8 cellular contexts compared by ENCODE assay signal in genomic region chr15:63402498-63403253, GRCh38. TPM values are rescaled to one million over a fixed set of nuclear protein-coding genes. Genes with fewer than 3 reads are reported as not detected.
A peak's percentile ranks its signal among the peaks of the same experiment; 100 is the strongest.
DNase-seq lines count a peak whose midpoint lies in the region; ATAC-seq and TF ChIP-seq lines count a peak whose summit lies in the region.

No MANE protein-coding gene starts in this region.

- no peak overlapping the region for H3K27ac ChIP-seq in right atrium auricular region
- peak overlapping the region in 4 of 8 donors; percentile 3 to 82 (median 70) for H3K27ac ChIP-seq in spleen

- ATAC-seq in activated T-helper 17 cell treated with anti-CD3 and anti-CD28 coated beads, Interleukin-2, amount 50 U/mL, for 72 hours (replicated peaks) = peak; percentile 31

- H3K36me3 ChIP-seq in right atrium auricular region (no peaks in the 10 kb centered on the region), spleen (no peaks in the 10 kb centered on the region)

- H3K27me3 ChIP-seq in right atrium auricular region (no peaks in the 10 kb centered on the region), spleen (replicated peaks in 1 of 7) (no peaks in the 10 kb centered on the region)

- TF ChIP-seq POLR2A in NB4 (IDR thresholded peaks at IDR 0.05; ENCODE audit: extremely low read depth, insufficient read length) = no peak
- TF ChIP-seq POLR2A in spleen (IDR thresholded peaks at IDR 0.05) = no peak

- POLR2A ChIA-PET in activated CD4-positive, alpha-beta memory T cell treated with anti-CD3 and anti-CD28 coated beads, Interleukin-2, amount 10 ng/mL, durations not matched to agents 7 days and 5 days (lab: Charles Lee) = no interaction called here

- intact Hi-C loops in spleen (cut with DNase I; ENCODE audit: low total_unique reads) = loop anchor here (5.0 to 10.0 kb wide), 2 partner anchors 115 to 238 kb away; no protein-coding TSS in a partner anchor

- no peaks in the 10 kb centered on the region for H3K9me3 ChIP-seq in right atrium auricular region
- H3K9me3 ChIP-seq in spleen = no peaks in the 10 kb centered on the region

- WGBS in spleen, 5 donors = 56 to 74% (median 67%) methylated on average over 7 of the region's 7 CpGs

- no peaks in the 10 kb centered on the region for H3K36me3 Mint-ChIP-seq in activated T-helper 17 cell treated with anti-CD3 and anti-CD28 coated beads, Interleukin-2, amount 50 U/mL, for 72 hours (ENCODE audit: low read depth)
- H3K36me3 Mint-ChIP-seq in activated CD4-positive, alpha-beta memory T cell treated with anti-CD3 and anti-CD28 coated beads, Interleukin-2, amount 10 ng/mL, durations not matched to agents 7 days and 5 days (ENCODE audit: low read depth) = no peaks in the 10 kb centered on the region
- H3K36me3 Mint-ChIP-seq in glutamatergic neuron (ENCODE audit: unreplicated experiment) = no peaks in the 10 kb centered on the region

- no peaks in the 10 kb centered on the region for H3K9me3 Mint-ChIP-seq in activated T-helper 17 cell treated with anti-CD3 and anti-CD28 coated beads, Interleukin-2, amount 50 U/mL, for 72 hours
- H3K9me3 Mint-ChIP-seq in activated CD4-positive, alpha-beta memory T cell treated with anti-CD3 and anti-CD28 coated beads, Interleukin-2, amount 10 ng/mL, durations not matched to agents 7 days and 5 days = no peaks in the 10 kb centered on the region
- H3K9me3 Mint-ChIP-seq in glutamatergic neuron (ENCODE audit: unreplicated experiment) = peaks cover 3% of the 10 kb centered on the region

- H3K4me3 ChIP-seq in NB4 (ENCODE audit: low read depth, low read length) (no peak overlapping the region), right atrium auricular region (no peak overlapping the region), spleen (no peak overlapping the region)

- no peaks in the 10 kb centered on the region for H3K4me1 ChIP-seq in right atrium auricular region
- peaks cover 0 to 42% (median 8%) of the 10 kb centered on the region in 6 donors for H3K4me1 ChIP-seq in spleen

- TF ChIP-seq CTCF in NB4 (IDR thresholded peaks at IDR 0.05; ENCODE audit: low read depth, low read length) = peak; percentile 51
- TF ChIP-seq CTCF in right atrium auricular region (IDR thresholded peaks at IDR 0.05) = peak; percentile 52 to 80
- TF ChIP-seq CTCF in spleen (IDR thresholded peaks at IDR 0.05 in 8 of 11, conservative IDR thresholded peaks at IDR 0.05 in 3 of 11) = peak in 10 of 11 experiments; percentile 13 to 66 (median 60)
- TF ChIP-seq CTCF in glutamatergic neuron (IDR thresholded peaks at IDR 0.05; ENCODE audit: partially characterized antibody, unreplicated experiment) = no peak

- DNase-seq in NCI-H2107 treated with DMSO at 0.1 percent for 48 hours (lab: John Stamatoyannopoulos, UW; ENCODE audit: unreplicated experiment) = peak; percentile 27
- DNase-seq in NCI-H2107 (lab: John Stamatoyannopoulos, UW) = no peak
- DNase-seq in NB4 (ENCODE audit: low read depth) = peak; percentile 53
- no peak for DNase-seq in right atrium auricular region (ENCODE audit: low spot score)
- DNase-seq in spleen = no peak
- DNase-seq in activated CD4-positive, alpha-beta memory T cell treated with anti-CD3 and anti-CD28 coated beads, Interleukin-2, amount 10 ng/mL, durations not matched to agents 7 days and 5 days = no peak
- DNase-seq in glutamatergic neuron = no peak

- H3K4me1 Mint-ChIP-seq in activated T-helper 17 cell treated with anti-CD3 and anti-CD28 coated beads, Interleukin-2, amount 50 U/mL, for 72 hours = peaks cover 5% of the 10 kb centered on the region
- H3K4me1 Mint-ChIP-seq in activated CD4-positive, alpha-beta memory T cell treated with anti-CD3 and anti-CD28 coated beads, Interleukin-2, amount 10 ng/mL, durations not matched to agents 7 days and 5 days = peaks cover 17% of the 10 kb centered on the region
- peaks cover 19% of the 10 kb centered on the region for H3K4me1 Mint-ChIP-seq in glutamatergic neuron (ENCODE audit: low read depth, unreplicated experiment)

- peaks cover 6% of the 10 kb centered on the region for H3K27me3 Mint-ChIP-seq in activated T-helper 17 cell treated with anti-CD3 and anti-CD28 coated beads, Interleukin-2, amount 50 U/mL, for 72 hours
- H3K27me3 Mint-ChIP-seq in activated CD4-positive, alpha-beta memory T cell treated with anti-CD3 and anti-CD28 coated beads, Interleukin-2, amount 10 ng/mL, durations not matched to agents 7 days and 5 days = peaks cover 2% of the 10 kb centered on the region
- peaks cover 4% of the 10 kb centered on the region for H3K27me3 Mint-ChIP-seq in glutamatergic neuron (ENCODE audit: unreplicated experiment)

- CTCF ChIA-PET in activated CD4-positive, alpha-beta memory T cell treated with anti-CD3 and anti-CD28 coated beads, Interleukin-2, amount 10 ng/mL, durations not matched to agents 7 days and 5 days (lab: Charles Lee) = interaction anchor here (0.5 to 4.1 kb wide), 8 partner anchors 12 to 354 kb away, joined by 3 to 31 read pairs (median 3); no protein-coding TSS in a partner anchor

- H3K27ac Mint-ChIP-seq in activated T-helper 17 cell treated with anti-CD3 and anti-CD28 coated beads, Interleukin-2, amount 50 U/mL, for 72 hours = no peak overlapping the region
- no peak overlapping the region for H3K27ac Mint-ChIP-seq in activated CD4-positive, alpha-beta memory T cell treated with anti-CD3 and anti-CD28 coated beads, Interleukin-2, amount 10 ng/mL, durations not matched to agents 7 days and 5 days
- no peak overlapping the region for H3K27ac Mint-ChIP-seq in glutamatergic neuron (ENCODE audit: unreplicated experiment)

- H3K4me3 Mint-ChIP-seq in activated T-helper 17 cell treated with anti-CD3 and anti-CD28 coated beads, Interleukin-2, amount 50 U/mL, for 72 hours = no peak overlapping the region
- no peak overlapping the region for H3K4me3 Mint-ChIP-seq in activated CD4-positive, alpha-beta memory T cell treated with anti-CD3 and anti-CD28 coated beads, Interleukin-2, amount 10 ng/mL, durations not matched to agents 7 days and 5 days
- H3K4me3 Mint-ChIP-seq in glutamatergic neuron (ENCODE audit: unreplicated experiment) = no peak overlapping the region

RNA-seq across cellular contexts. Expression of gene CA12, which starts 21.0 kb away (rescaled TPM):
- total RNA-seq in activated T-helper 17 cell treated with anti-CD3 and anti-CD28 coated beads, Interleukin-2, amount 50 U/mL, for 72 hours = 1 to 10 TPM in 1 of 2 donors, under 1 TPM in 1; 0.15 to 1.0 TPM
- total RNA-seq in right atrium auricular region = 1 to 10 TPM; 1.3 to 5.5 TPM
- 1 to 10 TPM in 2 of 7 donors, under 1 TPM in 5; 0.25 to 3.3 (median 0.59) TPM for total RNA-seq in spleen
- under 1 TPM; 0.02 to 0.13 (median 0.08) TPM for polyA plus RNA-seq in spleen
- under 1 TPM in 1 of 2 experiments, not detected in 1; 0.20 TPM for total RNA-seq in activated CD4-positive, alpha-beta memory T cell treated with anti-CD3 and anti-CD28 coated beads, Interleukin-2, amount 10 ng/mL, durations not matched to agents 7 days and 5 days
- not detected for total RNA-seq in glutamatergic neuron (ENCODE audit: unreplicated experiment)

Comparison
In these comparisons a context has a peak if more than half of its experiments do, and no peak if none do; other contexts are left out.
1. DNase-seq: peak in NCI-H2107 treated with DMSO at 0.1 percent for 48 hours (single experiment) and NB4 (single experiment); none in NCI-H2107 (single experiment), right atrium auricular region (single experiment), spleen (single experiment), activated CD4-positive, alpha-beta memory T cell treated with anti-CD3 and anti-CD28 coated beads, Interleukin-2, amount 10 ng/mL, durations not matched to agents 7 days and 5 days (single experiment) and glutamatergic neuron (single experiment).